34 cellular contexts compared by ENCODE assay signal in genomic region chr1:42831273-42831672, GRCh38. TPM values are rescaled to one million over a fixed set of nuclear protein-coding genes. Genes with fewer than 3 reads are reported as not detected.
"Had no signal": no experiment of that assay in that cellular context is flagged by ENCODE, and none has a peak within 500 bp of the region (broad histone marks: within the 10 kb centered on the region; RNA-seq: fewer than 3 reads in every experiment).

No MANE protein-coding gene starts in this region.

- H3K27ac Mint-ChIP-seq: activated CD4-positive, alpha-beta memory T cell treated with anti-CD3 and anti-CD28 coated beads, Interleukin-2, amount 10 ng/mL, durations not matched to agents 7 days and 5 days; activated CD4-positive, alpha-beta T cell treated with anti-CD3 and anti-CD28 coated beads, Interleukin-2, amount 10 ng/mL, durations not matched to agents 7 days and 5 days; activated naive CD8-positive, alpha-beta T cell; activated T-helper 17 cell treated with anti-CD3 and anti-CD28 coated beads, Interleukin-2, amount 50 U/mL, for 72 hours; dendritic cell treated with granulocyte-macrophage colony-stimulating factor and Interleukin-4, amounts not matched to agents 40 ng/mL and 50 ng/mL, for 4 days; endodermal cell; WTC11 had no signal

- H3K27me3 Mint-ChIP-seq: activated CD4-positive, alpha-beta memory T cell treated with anti-CD3 and anti-CD28 coated beads, Interleukin-2, amount 10 ng/mL, durations not matched to agents 7 days and 5 days; activated CD4-positive, alpha-beta T cell treated with anti-CD3 and anti-CD28 coated beads, Interleukin-2, amount 10 ng/mL, durations not matched to agents 7 days and 5 days; activated naive CD8-positive, alpha-beta T cell; activated T-helper 17 cell treated with anti-CD3 and anti-CD28 coated beads, Interleukin-2, amount 50 U/mL, for 72 hours; central memory CD8-positive, alpha-beta T cell; dendritic cell treated with granulocyte-macrophage colony-stimulating factor and Interleukin-4, amounts not matched to agents 40 ng/mL and 50 ng/mL, for 4 days had no signal

- H3K36me3 Mint-ChIP-seq: WTC11 had no signal

- H3K4me3 Mint-ChIP-seq: activated CD4-positive, alpha-beta memory T cell treated with anti-CD3 and anti-CD28 coated beads, Interleukin-2, amount 10 ng/mL, durations not matched to agents 7 days and 5 days; activated CD4-positive, alpha-beta T cell treated with anti-CD3 and anti-CD28 coated beads, Interleukin-2, amount 10 ng/mL, durations not matched to agents 7 days and 5 days; activated naive CD8-positive, alpha-beta T cell; activated T-cell treated with anti-CD3 and anti-CD28 coated beads, Interleukin-2, amount 50 U/mL, for 4 hours; activated T-helper 17 cell treated with anti-CD3 and anti-CD28 coated beads, Interleukin-2, amount 50 U/mL, for 72 hours; central memory CD8-positive, alpha-beta T cell; dendritic cell treated with granulocyte-macrophage colony-stimulating factor and Interleukin-4, amounts not matched to agents 40 ng/mL and 50 ng/mL, for 4 days; endodermal cell; WTC11 had no signal

- H3K27ac ChIP-seq: brain microvascular endothelial cell, coronary artery, dorsolateral prefrontal cortex, VCaP had no signal

- ATAC-seq: activated T-cell treated with anti-CD3 and anti-CD28 coated beads, Interleukin-2, amount 50 U/mL, for 4 hours; activated T-helper 17 cell treated with anti-CD3 and anti-CD28 coated beads, Interleukin-2, amount 50 U/mL, for 72 hours had no signal

- DNase-seq: activated CD4-positive, alpha-beta memory T cell treated with anti-CD3 and anti-CD28 coated beads, Interleukin-2, amount 10 ng/mL, durations not matched to agents 7 days and 5 days; activated CD4-positive, alpha-beta T cell treated with anti-CD3 and anti-CD28 coated beads for 1 hour; activated CD4-positive, alpha-beta T cell treated with anti-CD3 and anti-CD28 coated beads for 4 hours; activated CD4-positive, alpha-beta T cell treated with anti-CD3 and anti-CD28 coated beads, Interleukin-2, amount 10 ng/mL, durations not matched to agents 7 days and 5 days; activated CD4-positive, alpha-beta T cell treated with anti-CD3 and anti-CD28 coated beads, Interleukin-2, amount 50 U/mL, for 4 hours; activated CD8-positive, alpha-beta memory T cell treated with anti-CD3 and anti-CD28 coated beads, Interleukin-2, amount 50 U/mL, for 48 hours; activated effector memory CD4-positive, alpha-beta T cell treated with Interleukin-2 at 50 U/mL for 16 hours; activated gamma-delta T cell treated with Interleukin-2 at 50 U/mL for 16 hours; activated naive CD4-positive, alpha-beta T cell treated with anti-CD3 and anti-CD28 coated beads, Interleukin-2, amount 50 U/mL, for 16 hours; activated naive CD4-positive, alpha-beta T cell treated with Interleukin-2 at 50 U/mL for 16 hours; activated T-cell treated with anti-CD3 and anti-CD28 coated beads for 4 hours; activated T-cell treated with anti-CD3 and anti-CD28 coated beads, Interleukin-2, amount 50 U/mL, for 4 hours; amniotic stem cell; anterior cingulate cortex; brain microvascular endothelial cell; dorsolateral prefrontal cortex; effector memory CD4-positive, alpha-beta T cell; foreskin fibroblast; head of caudate nucleus; T-helper 2 cell had no signal

- H3K4me1 Mint-ChIP-seq: activated CD4-positive, alpha-beta memory T cell treated with anti-CD3 and anti-CD28 coated beads, Interleukin-2, amount 10 ng/mL, durations not matched to agents 7 days and 5 days; activated CD4-positive, alpha-beta T cell treated with anti-CD3 and anti-CD28 coated beads, Interleukin-2, amount 10 ng/mL, durations not matched to agents 7 days and 5 days; activated T-helper 17 cell treated with anti-CD3 and anti-CD28 coated beads, Interleukin-2, amount 50 U/mL, for 72 hours; central memory CD8-positive, alpha-beta T cell had no signal

- H3K9me3 Mint-ChIP-seq: activated CD4-positive, alpha-beta memory T cell treated with anti-CD3 and anti-CD28 coated beads, Interleukin-2, amount 10 ng/mL, durations not matched to agents 7 days and 5 days; activated CD4-positive, alpha-beta T cell treated with anti-CD3 and anti-CD28 coated beads, Interleukin-2, amount 10 ng/mL, durations not matched to agents 7 days and 5 days; activated T-cell treated with anti-CD3 and anti-CD28 coated beads, Interleukin-2, amount 50 U/mL, for 4 hours; activated T-helper 17 cell treated with anti-CD3 and anti-CD28 coated beads, Interleukin-2, amount 50 U/mL, for 72 hours; central memory CD8-positive, alpha-beta T cell; dendritic cell treated with granulocyte-macrophage colony-stimulating factor and Interleukin-4, amounts not matched to agents 40 ng/mL and 50 ng/mL, for 4 days; endodermal cell; WTC11 had no signal

- FAIRE-seq: astrocyte, bronchial epithelial cell, frontal cortex, TTC549 had no signal

- H3K27me3 ChIP-seq: brain microvascular endothelial cell, dorsolateral prefrontal cortex had no signal

- H3K36me3 ChIP-seq: brain microvascular endothelial cell had no signal

- H3K4me3 ChIP-seq: coronary artery, dorsolateral prefrontal cortex had no signal

RNA-seq across cellular contexts. Expression of gene TMEM269, which starts 46.5 kb away (rescaled TPM):
- total RNA-seq: activated CD4-positive, alpha-beta memory T cell treated with anti-CD3 and anti-CD28 coated beads, Interleukin-2, amount 10 ng/mL, durations not matched to agents 7 days and 5 days; cardiac septum; epithelial cell of proximal tubule had no signal
